ENCODE assay signal across 12 cellular contexts in genomic region chr2:112691761-112692370, GRCh38. TPM values are rescaled to one million over a fixed set of nuclear protein-coding genes. Genes with fewer than 3 reads are reported as not detected.
DNase-seq lines count a peak whose midpoint lies in the region; ATAC-seq, FAIRE-seq and TF ChIP-seq lines count a peak whose summit lies in the region.
"Had no signal": no experiment of that assay in that cellular context is flagged by ENCODE, and none has a peak within 500 bp of the region (broad histone marks: within the 10 kb centered on the region; RNA-seq: fewer than 3 reads in every experiment).

No MANE protein-coding gene starts in this region.

- 59% methylated on average over 4 of the region's 4 CpGs for WGBS in GM12878 (ENCODE audit: insufficient coverage, insufficient replicate concordance, low lambda C conversion rate, missing lambda C conversion rate)

- H3K27ac Mint-ChIP-seq in memory B cell, result no peak overlapping the region

- DNase-seq in GM12878 (ENCODE audit: low read depth, low spot score), result no peak
- DNase-seq in memory B cell (ENCODE audit: low spot score in 2 of 2), result no peak
- no peak for DNase-seq in NCI-H146 (lab: John Stamatoyannopoulos, UW)
- no peak for DNase-seq in cerebellum (ENCODE audit: low spot score)
- DNase-seq in caudate nucleus (lab: John Stamatoyannopoulos, UW), result no peak
- DNase-seq in NCI-H2107 treated with DMSO at 0.1 percent for 48 hours (lab: John Stamatoyannopoulos, UW; ENCODE audit: unreplicated experiment), result no peak
- DNase-seq: NCI-H748 treated with DMSO at 0.1 percent for 48 hours, uterus had no signal

- no peak for TF ChIP-seq RAD21 in GM12878 (IDR thresholded peaks at IDR 0.05; ENCODE audit: insufficient read depth, low read depth, low read length)

- no peak for TF ChIP-seq POLR2A in GM12878 (IDR thresholded peaks at IDR 0.05; ENCODE audit: low read depth, low read length)

- H3K4me1 ChIP-seq in BLaER1 treated with 17β-estradiol and CSF1 and Interleukin-3, amounts not matched to agents 10 nM and 100 nM, result peaks cover 13 to 94% (median 62%) of the 10 kb centered on the region in 10 experiments; a peak in 19 of 20 replicates
- H3K4me1 ChIP-seq in HEK293 (ENCODE audit: control insufficient read depth, insufficient read depth, low read length), result no peaks in the 10 kb centered on the region
- H3K4me1 ChIP-seq in GM12878 (ENCODE audit: control insufficient read depth, insufficient read depth, low read length), result peaks cover 32% of the 10 kb centered on the region
- H3K4me1 ChIP-seq: uterus had no signal

- ATAC-seq in GM12878 (peak; percentile 5; the same call in 2 of the 3 replicates), memory B cell (ENCODE audit: low read depth) (no peak)

- no peak for TF ChIP-seq EP300 in GM12878 (IDR thresholded peaks at IDR 0.05; ENCODE audit: borderline replicate concordance in 1 of 2, control insufficient read depth in 1 of 2, low read depth in 2 of 2, low read length in 2 of 2)

- no peaks in the 10 kb centered on the region for H3K79me2 ChIP-seq in GM12878 (ENCODE audit: control insufficient read depth, insufficient read depth, low read length)

- no peaks in the 10 kb centered on the region for H3K27me3 Mint-ChIP-seq in memory B cell

- no peak overlapping the region for H2AFZ ChIP-seq in GM12878 (ENCODE audit: control insufficient read depth, low read depth, low read length)

- no peaks in the 10 kb centered on the region for H3K36me3 ChIP-seq in BLaER1 treated with 17β-estradiol and CSF1 and Interleukin-3, amounts not matched to agents 10 nM and 100 nM
- H3K36me3 ChIP-seq in HEK293 (ENCODE audit: control insufficient read depth in 2 of 2, insufficient read depth in 1 of 2, low read length in 2 of 2) (no peaks in the 10 kb centered on the region), GM12878 (ENCODE audit: control insufficient read depth in 2 of 2, insufficient read depth in 2 of 2, low read length in 1 of 2) (no peaks in the 10 kb centered on the region)
- H3K36me3 ChIP-seq: uterus had no signal

- TSS peak; percentile 77 for BruUV-seq in GM12878 (replicated peaks; lab: Mats Ljungman, UMichigan)

- no peak for FAIRE-seq in GM12878 (lab: Jason Lieb, UNC)

- TF ChIP-seq CTCF in HEK293 (tag by site-specific recombination; IDR thresholded peaks at IDR 0.05) (no peak), GM12878 (IDR thresholded peaks at IDR 0.05 in 2 of 3, conservative IDR thresholded peaks at IDR 0.05 in 1 of 3; ENCODE audit: control insufficient read depth in 2 of 3, extremely low read depth in 1 of 3, insufficient read depth in 1 of 3, low read depth in 3 of 3, low read length in 3 of 3) (no peak)

- no peaks in the 10 kb centered on the region for H3K9me3 Mint-ChIP-seq in memory B cell
- H3K9me3 Mint-ChIP-seq: naive thymus-derived CD8-positive, alpha-beta T cell had no signal

- peak overlapping the region in 8 of 11 experiments; percentile 32 to 74 (median 58); a peak in 12 of 22 replicates for H3K9ac ChIP-seq in BLaER1 treated with 17β-estradiol and CSF1 and Interleukin-3, amounts not matched to agents 10 nM and 100 nM
- H3K9ac ChIP-seq in GM12878 (ENCODE audit: control insufficient read depth, insufficient read depth, low read length), result no peak overlapping the region

- in situ Hi-C loops in GM12878 (cut with MboI), result no loop called here

- RAD21 ChIA-PET in GM12878 (lab: Charles Lee; ENCODE audit: unreplicated experiment), result interaction anchor here (0.9 to 9.9 kb wide), 17 partner anchors 9 to 91 kb away, joined by 3 to 213 read pairs (median 5); no protein-coding TSS in a partner anchor

- SMC1A ChIA-PET in GM12878 (lab: Charles Lee; ENCODE audit: uncharacterized antibody, unreplicated experiment), result interaction anchor here (1.0 to 14.2 kb wide), 20 partner anchors 8 to 90 kb away, joined by 3 to 272 read pairs (median 6); partner anchors contain the start of genes NT5DC4 and SLC20A1

- peak overlapping the region; percentile 37 to 91 (median 71); a peak in 19 of 22 replicates for H3K27ac ChIP-seq in BLaER1 treated with 17β-estradiol and CSF1 and Interleukin-3, amounts not matched to agents 10 nM and 100 nM
- H3K27ac ChIP-seq in HEK293 (ENCODE audit: extremely low read depth, low read depth, low read length) (no peak overlapping the region), GM12878 (ENCODE audit: control insufficient read depth, insufficient read depth) (peak overlapping the region; percentile 24), caudate nucleus (ENCODE audit: low read depth, low read length) (no peak overlapping the region)
- H3K27ac ChIP-seq: uterus, VCaP had no signal

- CTCF ChIA-PET in HEK293 (lab: Yijun Ruan, JAX), result interaction anchor here (0.7 to 3.4 kb wide), 12 partner anchors 8 to 92 kb away, joined by 3 to 23 read pairs (median 5); no protein-coding TSS in a partner anchor
- CTCF ChIA-PET in GM12878 (lab: Yijun Ruan, JAX), result interaction anchor here (0.7 to 11.9 kb wide), 24 partner anchors 8 to 250 kb away, joined by 3 to 313 read pairs (median 7); partner anchors contain the start of gene SLC20A1

- H3K27me3 ChIP-seq in BLaER1 treated with 17β-estradiol and CSF1 and Interleukin-3, amounts not matched to agents 10 nM and 100 nM, result no peaks in the 10 kb centered on the region
- no peaks in the 10 kb centered on the region for H3K27me3 ChIP-seq in GM12878 (replicated peaks in 1 of 2; ENCODE audit: control insufficient read depth in 2 of 2, insufficient read depth in 2 of 2, low read length in 1 of 2)
- H3K27me3 ChIP-seq: uterus had no signal

- H3K4me1 Mint-ChIP-seq in memory B cell, result peaks cover 19% of the 10 kb centered on the region

- H3K36me3 Mint-ChIP-seq in memory B cell, result no peaks in the 10 kb centered on the region
- H3K36me3 Mint-ChIP-seq: naive thymus-derived CD8-positive, alpha-beta T cell had no signal

- H3K4me3 Mint-ChIP-seq in memory B cell, result peak overlapping the region; percentile 53

- H3K9me3 ChIP-seq in BLaER1 treated with 17β-estradiol and CSF1 and Interleukin-3, amounts not matched to agents 10 nM and 100 nM (replicated peaks in 1 of 11), result peaks cover 0 to 14% (median 0%) of the 10 kb centered on the region in 11 experiments; a peak in 4 of 22 replicates
- no peaks in the 10 kb centered on the region for H3K9me3 ChIP-seq in HEK293 (ENCODE audit: control insufficient read depth, insufficient read depth, low read depth, low read length)
- no peaks in the 10 kb centered on the region for H3K9me3 ChIP-seq in GM12878 (replicated peaks; ENCODE audit: control insufficient read depth, insufficient read depth, low read length)
- H3K9me3 ChIP-seq: uterus had no signal

- H3K4me2 ChIP-seq in BLaER1 treated with 17β-estradiol and CSF1 and Interleukin-3, amounts not matched to agents 10 nM and 100 nM, result peak overlapping the region in 10 of 11 experiments; percentile 19 to 92 (median 82); a peak in 19 of 22 replicates
- 0 out of 2 replicates have a peak overlapping the region, but pooled peaks have one; percentile 11 for H3K4me2 ChIP-seq in GM12878 (ENCODE audit: control insufficient read depth, insufficient read depth)

- POLR2A ChIA-PET in HEK293 (lab: Yijun Ruan, JAX) (interaction anchor here (0.9 to 1.3 kb wide), 4 partner anchors 45 to 108 kb away, joined by 3 to 6 read pairs (median 4); partner anchors contain the start of genes CHCHD5 and SLC20A1), GM12878 (lab: Charles Lee) (interaction anchor here (0.7 to 6.1 kb wide), 15 partner anchors 8 to 118 kb away, joined by 3 to 74 read pairs (median 5); partner anchors contain the start of gene SLC20A1)

- no peaks in the 10 kb centered on the region for H4K20me1 ChIP-seq in BLaER1 treated with 17β-estradiol and CSF1 and Interleukin-3, amounts not matched to agents 10 nM and 100 nM
- no peaks in the 10 kb centered on the region for H4K20me1 ChIP-seq in GM12878 (ENCODE audit: control insufficient read depth, insufficient read depth)

- intact Hi-C loops in GM12878 (cut with micrococcal nuclease; ENCODE audit: unreplicated experiment), result loop anchor here (1.0 kb wide), 4 partner anchors 34 to 92 kb away; partner anchors contain the start of gene SLC20A1

- no peak overlapping the region for H3K4me3 ChIP-seq in BLaER1 treated with 17β-estradiol and CSF1 and Interleukin-3, amounts not matched to agents 10 nM and 100 nM
- H3K4me3 ChIP-seq in HEK293 (ENCODE audit: low read depth, low read length), result no peak overlapping the region
- no peak overlapping the region for H3K4me3 ChIP-seq in GM12878
- H3K4me3 ChIP-seq: uterus had no signal

RNA-seq across cellular contexts. Expression of gene NT5DC4, which starts 29.0 kb away (rescaled TPM):
- total RNA-seq in GM12878 (2013; cell fraction: nucleolus; rRNA removed), result 2.0 and 2.3 TPM in 2 replicates
- total RNA-seq in GM12878 (2014; rRNA removed) (0.34 and 0.38 TPM in 2 replicates), GM12878 (2014; rRNA removed; fragmentation: Illumina TruSeq; extraction: Trizol) (0.18 TPM in 1 of 2 replicates, not detected in the other), GM12878 (2021) (0.85 TPM in 1 of 2 replicates, not detected in the other), cerebellum (not detected)
- polyA plus RNA-seq in GM12878 (2011; ENCODE audit: low read depth), result 0.21 TPM
- polyA plus RNA-seq in GM12878 (2011; rRNA removed) (1.6 and 2.7 TPM in 2 replicates), GM12878 (2014; fragmentation: Illumina TruSeq; extraction: Trizol) (0.04 and 0.10 TPM in 2 replicates), GM12878 (2014; fragmentation: Nextera tagmentation; extraction: Ambion mirVana) (1 to 10 TPM in 1 of 2 experiments, under 1 TPM in 1; 0.31 to 2.6 TPM), GM12878 (2014; rRNA removed) (0.15 and 0.51 TPM in 2 replicates), GM12878 (2016; fragmentation: Nextera tagmentation; extraction: Ambion mirVana) (under 1 TPM; 0.11 to 0.13 TPM)
- polyA plus RNA-seq in GM12878 (2011; cell fraction: cytosol; rRNA removed), result 0.13 and 0.17 TPM in 2 replicates
- 1.3 and 1.4 TPM in 2 replicates for polyA plus RNA-seq in GM12878 (2011; cell fraction: nucleus; rRNA removed)
- 6.4 and 12.9 TPM in 2 replicates for polyA plus RNA-seq in GM12878 (2012)
- polyA minus RNA-seq in GM12878 (2011; rRNA and poly(A)+ RNA removed), result 0.29 and 1.1 TPM in 2 replicates
- polyA minus RNA-seq in GM12878 (2011; cell fraction: cytosol; rRNA and poly(A)+ RNA removed), result 5.4 TPM in 1 of 2 replicates, not detected in the other
- 0.73 TPM in 1 of 2 replicates, not detected in the other for polyA minus RNA-seq in GM12878 (2011; cell fraction: nucleus; rRNA and poly(A)+ RNA removed)
- total RNA-seq: naive thymus-derived CD8-positive, alpha-beta T cell; uterus had no signal
- polyA plus RNA-seq: naive thymus-derived CD8-positive, alpha-beta T cell had no signal

RNA-seq across cellular contexts. Expression of gene SLC20A1, which starts 46.1 kb away (rescaled TPM):
- 175 and 176 TPM in 2 replicates for total RNA-seq in GM12878 (2013; cell fraction: nucleolus; rRNA removed)
- total RNA-seq in GM12878 (2014; rRNA removed) (39.0 and 42.2 TPM in 2 replicates), GM12878 (2014; rRNA removed; fragmentation: Illumina TruSeq; extraction: Trizol) (40.5 and 41.2 TPM in 2 replicates), GM12878 (2021) (50.5 and 59.1 TPM in 2 replicates), cerebellum (46.5 TPM)
- 20.7 TPM for polyA plus RNA-seq in GM12878 (2011; ENCODE audit: low read depth)
- polyA plus RNA-seq in GM12878 (2011; rRNA removed) (45.3 and 48.6 TPM in 2 replicates), GM12878 (2014; fragmentation: Illumina TruSeq; extraction: Trizol) (46.8 and 59.1 TPM in 2 replicates), GM12878 (2014; fragmentation: Nextera tagmentation; extraction: Ambion mirVana) (10 to 100 TPM; 21.2 to 22.6 TPM), GM12878 (2014; rRNA removed) (37.6 and 39.8 TPM in 2 replicates), GM12878 (2016; fragmentation: Nextera tagmentation; extraction: Ambion mirVana) (10 to 100 TPM; 46.9 to 49.5 TPM)
- polyA plus RNA-seq in GM12878 (2011; cell fraction: cytosol; rRNA removed), result 43.1 and 43.8 TPM in 2 replicates
- polyA plus RNA-seq in GM12878 (2011; cell fraction: nucleus; rRNA removed), result 72.4 and 78.1 TPM in 2 replicates
- 23.9 and 25.2 TPM in 2 replicates for polyA plus RNA-seq in GM12878 (2012)
- polyA minus RNA-seq in GM12878 (2011; rRNA and poly(A)+ RNA removed), result 44.5 and 55.3 TPM in 2 replicates
- polyA minus RNA-seq in GM12878 (2011; cell fraction: cytosol; rRNA and poly(A)+ RNA removed), result 15.6 and 31.7 TPM in 2 replicates
- polyA minus RNA-seq in GM12878 (2011; cell fraction: nucleus; rRNA and poly(A)+ RNA removed), result 40.6 and 63.9 TPM in 2 replicates

Comparison
In these comparisons a context has a peak if more than half of its experiments do, and no peak if none do; other contexts are left out.
1. H3K27ac ChIP-seq: peak in BLaER1 treated with 17β-estradiol and CSF1 and Interleukin-3, amounts not matched to agents 10 nM and 100 nM (11 of 11) and GM12878 (single experiment); none in HEK293 (single experiment) and caudate nucleus (single experiment).